In genomic region chr22:32650553-32651345, GRCh38 we compare ENCODE assay signal across 20 cellular contexts.
DNase-seq lines count a peak whose midpoint lies in the region; ATAC-seq, FAIRE-seq and TF ChIP-seq lines count a peak whose summit lies in the region.
"Had no signal": no experiment of that assay in that cellular context is flagged by ENCODE, and none has a peak within 500 bp of the region (broad histone marks: within the 10 kb centered on the region; RNA-seq: fewer than 3 reads in every experiment).

No MANE protein-coding gene starts in this region.

- H3K27ac Mint-ChIP-seq in astrocyte (ENCODE audit: unreplicated experiment): no peak overlapping the region
- H3K27ac Mint-ChIP-seq: activated naive CD4-positive, alpha-beta T cell treated with anti-CD3 and anti-CD28 coated beads, Interleukin-2, amount 50 U/mL, for 24 hours had no signal

- H3K36me3 Mint-ChIP-seq in astrocyte (ENCODE audit: low read depth, unreplicated experiment): no peaks in the 10 kb centered on the region
- H3K36me3 Mint-ChIP-seq: activated naive CD4-positive, alpha-beta T cell treated with anti-CD3 and anti-CD28 coated beads, Interleukin-2, amount 50 U/mL, for 24 hours had no signal

- no peaks in the 10 kb centered on the region for H3K27me3 ChIP-seq in astrocyte (ENCODE audit: insufficient read depth, low read length)
- no peaks in the 10 kb centered on the region for H3K27me3 ChIP-seq in left lung
- no peaks in the 10 kb centered on the region for H3K27me3 ChIP-seq in vagina
- H3K27me3 ChIP-seq: testis had no signal

- no peak overlapping the region for H3K9ac ChIP-seq in astrocyte (ENCODE audit: low read length)

- peaks cover 9% of the 10 kb centered on the region for H3K9me3 Mint-ChIP-seq in astrocyte (ENCODE audit: unreplicated experiment)
- H3K9me3 Mint-ChIP-seq: activated naive CD4-positive, alpha-beta T cell treated with anti-CD3 and anti-CD28 coated beads, Interleukin-2, amount 50 U/mL, for 24 hours had no signal

- H3K9me3 ChIP-seq in astrocyte (ENCODE audit: insufficient read depth, low read depth, low read length) (no peaks in the 10 kb centered on the region), left lung (no peaks in the 10 kb centered on the region), vagina (no peaks in the 10 kb centered on the region)
- H3K9me3 ChIP-seq: testis had no signal

- H3K4me1 ChIP-seq in astrocyte (ENCODE audit: insufficient read depth, low read length): peaks cover 4% of the 10 kb centered on the region
- no peaks in the 10 kb centered on the region for H3K4me1 ChIP-seq in left lung
- peaks cover 20% of the 10 kb centered on the region for H3K4me1 ChIP-seq in vagina

- H3K4me3 Mint-ChIP-seq in astrocyte (ENCODE audit: unreplicated experiment): no peak overlapping the region
- H3K4me3 Mint-ChIP-seq: activated naive CD4-positive, alpha-beta T cell treated with anti-CD3 and anti-CD28 coated beads, Interleukin-2, amount 50 U/mL, for 24 hours had no signal

- H3K4me3 ChIP-seq in astrocyte (ENCODE audit: insufficient read depth, low read depth, low read length) (no peak overlapping the region), left lung (no peak overlapping the region), vagina (no peak overlapping the region)
- H3K4me3 ChIP-seq: testis had no signal

- H4K20me1 ChIP-seq in astrocyte (ENCODE audit: insufficient read depth, low read length): no peaks in the 10 kb centered on the region

- DNase-seq in Right ventricle myocardium inferior (ENCODE audit: missing footprints) (no peak), Right ventricle myocardium superior (no peak), astrocyte (ENCODE audit: low read depth) (peak; percentile 43), left lung (no peak), vagina (ENCODE audit: extremely low spot score in 2 of 2) (no peak), substantia nigra (lab: John Stamatoyannopoulos, UW) (no peak), occipital lobe (lab: John Stamatoyannopoulos, UW) (no peak)
- DNase-seq: activated CD4-positive, alpha-beta T cell treated with anti-CD3 and anti-CD28 coated beads, Interleukin-2, amount 50 U/mL, for 48 hours; activated T-cell treated with anti-CD3 and anti-CD28 coated beads, Interleukin-2, amount 50 U/mL, for 1 hour; cortex of kidney; left colon; NCI-H2081 treated with DMSO at 0.1 percent for 48 hours; SHP77 treated with DMSO at 0.1 percent for 48 hours; stimulated activated CD4-positive, alpha-beta T cell treated with anti-CD3 and anti-CD28 coated beads, Interleukin-4, amount 100 ng/mL, for 24 hours; T-helper 1 cell; testis had no signal

- H2AFZ ChIP-seq in astrocyte (ENCODE audit: low read depth, low read length): no peak overlapping the region

- TF ChIP-seq POLR2A in vagina (IDR thresholded peaks at IDR 0.05): no peak

- H3K27ac ChIP-seq in astrocyte (ENCODE audit: low read depth, low read length) (no peak overlapping the region), left lung (no peak overlapping the region), vagina (peak overlapping the region; percentile 87), substantia nigra (ENCODE audit: low read depth, low read length, poor library complexity, severe bottlenecking) (no peak overlapping the region)
- H3K27ac ChIP-seq: VCaP had no signal

- ATAC-seq in Right ventricle myocardium inferior (peak; percentile 33), Right ventricle myocardium superior (ENCODE audit: poor library complexity) (no peak), left lung (peak; percentile 43), GM21786 (IDR thresholded peaks at IDR 0.05; ENCODE audit: unreplicated experiment) (no peak)
- ATAC-seq: left colon had no signal

- no peak overlapping the region for H3K4me2 ChIP-seq in astrocyte (ENCODE audit: low read length)

- FAIRE-seq in astrocyte (lab: Jason Lieb, UNC): peak; percentile 37
- FAIRE-seq: A204.1 had no signal

- H3K79me2 ChIP-seq in astrocyte (ENCODE audit: insufficient read depth, low read length): no peaks in the 10 kb centered on the region

- TF ChIP-seq CTCF in astrocyte (IDR thresholded peaks at IDR 0.05; ENCODE audit: insufficient read depth, low read depth, low read length) (no peak), left lung (IDR thresholded peaks at IDR 0.05) (no peak), vagina (IDR thresholded peaks at IDR 0.05) (no peak)

- H3K27me3 Mint-ChIP-seq in astrocyte (ENCODE audit: low read depth, unreplicated experiment): peaks cover 9% of the 10 kb centered on the region
- H3K27me3 Mint-ChIP-seq: activated naive CD4-positive, alpha-beta T cell treated with anti-CD3 and anti-CD28 coated beads, Interleukin-2, amount 50 U/mL, for 24 hours had no signal

- H3K36me3 ChIP-seq in astrocyte (ENCODE audit: insufficient read depth, low read length) (no peaks in the 10 kb centered on the region), left lung (no peaks in the 10 kb centered on the region), vagina (no peaks in the 10 kb centered on the region)

- intact Hi-C loops in Right ventricle myocardium inferior (cut with DNase I): no loop called here
- intact Hi-C loops in Right ventricle myocardium superior (cut with DNase I): no loop called here
- intact Hi-C loops in left lung (cut with DNase I): no loop called here
- intact Hi-C loops in vagina (cut with DNase I): loop anchor here (10.0 kb wide), 1 partner anchor 144 kb away; no protein-coding TSS in a partner anchor

- peaks cover 6% of the 10 kb centered on the region for H3K4me1 Mint-ChIP-seq in astrocyte (ENCODE audit: low read depth, unreplicated experiment)

Comparison
In these comparisons a context has a peak if more than half of its experiments do, and no peak if none do; other contexts are left out.
1. ATAC-seq: peak in Right ventricle myocardium inferior (single experiment) and left lung (single experiment); none in Right ventricle myocardium superior (single experiment) and GM21786 (single experiment).